In the genomic region with DNA sequence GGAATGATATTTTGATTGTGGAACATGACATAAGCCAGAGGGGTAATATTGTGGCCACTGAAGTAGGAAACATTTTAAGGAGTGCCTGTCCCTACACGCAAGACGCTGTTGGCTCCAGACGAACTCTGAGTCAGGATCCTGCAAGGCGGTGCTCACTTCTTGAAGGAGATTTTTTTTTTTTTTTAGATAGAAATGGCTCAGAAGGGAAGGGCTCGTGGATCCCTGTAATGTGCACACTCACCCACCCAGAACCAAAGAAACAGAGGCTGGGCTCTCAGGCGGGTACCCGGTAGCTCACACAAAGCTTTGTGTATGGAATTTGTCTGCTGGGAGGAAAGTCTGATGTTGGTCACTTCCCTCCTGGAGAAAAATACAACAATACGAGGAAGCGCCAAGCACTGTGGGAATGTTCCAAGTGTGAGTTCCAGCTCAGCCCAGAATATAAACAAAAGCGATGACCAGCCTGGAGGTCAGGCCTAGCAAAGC, we compare ENCODE assay signal across 9 cellular contexts. TPM values are rescaled to one million over a fixed set of nuclear protein-coding genes. Genes with fewer than 3 reads are reported as not detected.
DNase-seq lines count a peak whose midpoint lies in the region; ATAC-seq, FAIRE-seq and TF ChIP-seq lines count a peak whose summit lies in the region.
"Had no signal": no experiment of that assay in that cellular context is flagged by ENCODE, and none has a peak within 500 bp of the region (broad histone marks: within the 10 kb centered on the region; RNA-seq: fewer than 3 reads in every experiment).

No MANE protein-coding gene starts in this region.

- H4K20me1 ChIP-seq in keratinocyte (ENCODE audit: control insufficient read depth, extremely low read depth, insufficient read depth, low read length), result peaks cover 4% of the 10 kb centered on the region

- H3K9me1 ChIP-seq in keratinocyte (ENCODE audit: control insufficient read depth, extremely low read depth, insufficient read depth, low read length), result peaks cover 5% of the 10 kb centered on the region

- H3K79me2 ChIP-seq in keratinocyte (ENCODE audit: control insufficient read depth, insufficient read depth, low read length), result peaks cover 53% of the 10 kb centered on the region

- peak overlapping the region; percentile 94 for H3K27ac ChIP-seq in keratinocyte (ENCODE audit: control insufficient read depth, insufficient read depth, low read length)
- H3K27ac ChIP-seq: KMS-11 had no signal

- dilution Hi-C loops in keratinocyte (cut with MboI; ENCODE audit: extremely low pct_ligation_motif_present, low sequenced_read_pairs), result no loop called here

- no peaks in the 10 kb centered on the region for H3K9me3 ChIP-seq in keratinocyte (ENCODE audit: control insufficient read depth, low read depth, low read length)

- ATAC-seq in HG03565 (IDR thresholded peaks at IDR 0.05; ENCODE audit: unreplicated experiment) (no peak), HG03439 (IDR thresholded peaks at IDR 0.05; ENCODE audit: unreplicated experiment) (no peak)

- no peaks in the 10 kb centered on the region for H3K36me3 ChIP-seq in keratinocyte (ENCODE audit: control insufficient read depth in 2 of 2, extremely low read depth in 1 of 2, insufficient read depth in 2 of 2, low read length in 2 of 2)

- H3K27me3 ChIP-seq in keratinocyte (ENCODE audit: control insufficient read depth, extremely low read depth, insufficient read depth, low read length), result no peaks in the 10 kb centered on the region

- peak overlapping the region; percentile 95 for H3K27ac Mint-ChIP-seq in chondrocyte (ENCODE audit: unreplicated experiment)

- peak overlapping the region; percentile 72 for H2AFZ ChIP-seq in keratinocyte (ENCODE audit: control insufficient read depth, low read length)

- peak; percentile 84 for FAIRE-seq in keratinocyte (lab: Jason Lieb, UNC)

- H3K4me1 Mint-ChIP-seq in chondrocyte (ENCODE audit: low read depth), result peaks cover 42% of the 10 kb centered on the region

- peaks cover 32% of the 10 kb centered on the region for H3K4me1 ChIP-seq in keratinocyte (ENCODE audit: control insufficient read depth, extremely low read depth, insufficient read depth, low read length)

- peak overlapping the region in 2 of 3 experiments; percentile 45 to 53 for H3K4me3 ChIP-seq in keratinocyte (ENCODE audit: control insufficient read depth in 2 of 3, extremely low read depth in 1 of 3, insufficient read depth in 2 of 3, low read depth in 1 of 3, low read length in 3 of 3)

- H3K36me3 Mint-ChIP-seq in chondrocyte (ENCODE audit: low read depth), result no peaks in the 10 kb centered on the region

- H3K4me3 Mint-ChIP-seq in chondrocyte (ENCODE audit: unreplicated experiment), result peak overlapping the region; percentile 34

- DNase-seq in H4 (ENCODE audit: low spot score) (peak; percentile 70), chondrocyte (ENCODE audit: low spot score) (no peak), keratinocyte (ENCODE audit: low read depth, low spot score) (peak; percentile 85), smooth muscle cell of the brain vasculature (ENCODE audit: low read depth, low spot score) (peak; percentile 49), DMS 273 treated with DMSO at 0.1 percent for 48 hours (lab: John Stamatoyannopoulos, UW) (no peak), COLO668 (lab: John Stamatoyannopoulos, UW; ENCODE audit: unreplicated experiment) (no peak)

- H3K27me3 Mint-ChIP-seq in chondrocyte (ENCODE audit: low read depth), result no peaks in the 10 kb centered on the region

- H3K9me3 Mint-ChIP-seq in chondrocyte (ENCODE audit: low read depth), result no peaks in the 10 kb centered on the region

- H3K9ac ChIP-seq in keratinocyte (ENCODE audit: control insufficient read depth, extremely low read depth, insufficient read depth, low read length), result peak overlapping the region; percentile 78
- H3K9ac ChIP-seq: KMS-11 had no signal

- no peak for TF ChIP-seq CTCF in chondrocyte (IDR thresholded peaks at IDR 0.05)
- TF ChIP-seq CTCF in keratinocyte (optimal IDR thresholded peaks at IDR 0.05 in 1 of 3, IDR thresholded peaks at IDR 0.05 in 1 of 3, conservative IDR thresholded peaks at IDR 0.05 in 1 of 3; ENCODE audit: extremely low read depth in 1 of 3, insufficient read depth in 2 of 3, low read length in 3 of 3), result no peak

- peak overlapping the region; percentile 80 for H3K4me2 ChIP-seq in keratinocyte (ENCODE audit: control insufficient read depth, extremely low read depth, insufficient read depth, low read depth, low read length)
- H3K4me2 ChIP-seq: KMS-11 had no signal

RNA-seq across cellular contexts. Expression of gene RAPGEF1, which starts 25.7 kb away (rescaled TPM):
- 7.5 and 9.7 TPM in 2 replicates for total RNA-seq in H4 (2014; rRNA removed; shearing (Covaris generic))
- total RNA-seq in chondrocyte, result 65.4 to 77.3 TPM (median 73.1 TPM) in 3 replicates
- 18.5 to 30.1 TPM (median 19.2 TPM) in 3 replicates for polyA plus RNA-seq in keratinocyte
- polyA plus RNA-seq in keratinocyte (2011; ENCODE audit: low read depth), result 12.1 TPM
- polyA plus RNA-seq in keratinocyte (2011; cell fraction: cytosol; rRNA removed), result 19.0 and 25.8 TPM in 2 replicates
- 29.1 and 30.6 TPM in 2 replicates for polyA plus RNA-seq in keratinocyte (2011; cell fraction: nucleus; rRNA removed)
- polyA plus RNA-seq in keratinocyte (2012; ENCODE audit: low replicate concordance), result 13.3 and 28.0 TPM in 2 replicates
- polyA minus RNA-seq in keratinocyte, result 22.0 to 50.7 TPM (median 27.9 TPM) in 3 replicates
- 21.5 TPM for polyA minus RNA-seq in keratinocyte (2011; cell fraction: cytosol; rRNA and poly(A)+ RNA removed)
- 16.7 and 26.4 TPM in 2 replicates for polyA minus RNA-seq in keratinocyte (2011; cell fraction: nucleus; rRNA and poly(A)+ RNA removed)

Comparison
In these comparisons a context has a peak if more than half of its experiments do, and no peak if none do; other contexts are left out.
1. DNase-seq: peak in H4 (single experiment), keratinocyte (single experiment) and smooth muscle cell of the brain vasculature (single experiment); none in chondrocyte (single experiment), DMS 273 treated with DMSO at 0.1 percent for 48 hours (single experiment) and COLO668 (single experiment).